11 cellular contexts compared by ENCODE assay signal in the genomic region with DNA sequence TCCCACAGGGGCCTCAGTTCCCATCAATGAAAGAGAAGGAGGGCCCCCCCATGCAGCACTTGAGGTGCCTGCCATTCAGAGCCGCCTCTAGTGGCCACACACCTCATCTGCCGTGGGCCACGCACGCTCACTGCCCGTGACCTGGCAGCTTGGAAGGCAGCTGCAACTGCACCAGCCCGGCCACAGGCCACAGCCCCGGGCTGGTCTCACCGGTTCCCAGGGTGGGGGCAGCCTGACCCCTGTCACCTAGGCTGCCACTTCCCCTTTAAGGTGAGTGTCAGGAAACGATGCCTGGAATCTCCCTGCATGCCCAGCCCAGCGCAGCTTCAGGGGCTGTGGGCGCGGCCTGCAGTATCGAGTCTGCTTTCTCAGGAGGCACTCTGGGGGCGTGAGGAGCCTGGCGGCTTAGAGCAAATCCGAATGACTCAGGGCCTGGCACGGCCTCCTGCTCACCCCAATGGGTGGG. TPM values are rescaled to one million over a fixed set of nuclear protein-coding genes. Genes with fewer than 3 reads are reported as not detected.
DNase-seq lines count a peak whose midpoint lies in the region; ATAC-seq lines count a peak whose summit lies in the region.
"Had no signal": no experiment of that assay in that cellular context is flagged by ENCODE, and none has a peak within 500 bp of the region (broad histone marks: within the 10 kb centered on the region; RNA-seq: fewer than 3 reads in every experiment).

No MANE protein-coding gene starts in this region.

- peak; percentile 26 for ATAC-seq in activated CD4-positive, alpha-beta T cell treated with anti-CD3 and anti-CD28 coated beads for 36 hours
- ATAC-seq in GM18867 (IDR thresholded peaks at IDR 0.05; ENCODE audit: unreplicated experiment), result no peak
- ATAC-seq: left colon had no signal

- H3K9me3 ChIP-seq in SJSA1 (replicated peaks), result no peaks in the 10 kb centered on the region
- H3K9me3 ChIP-seq: BLaER1 had no signal

- intact Hi-C loops in activated CD4-positive, alpha-beta T cell treated with anti-CD3 and anti-CD28 coated beads for 36 hours (cut with DNase I, micrococcal nuclease), result no loop called here

- H3K9me3 Mint-ChIP-seq in activated CD4-positive, alpha-beta T cell treated with anti-CD3 and anti-CD28 coated beads for 36 hours (ENCODE audit: low read depth), result no peaks in the 10 kb centered on the region

- no peaks in the 10 kb centered on the region for H3K36me3 ChIP-seq in SJSA1
- H3K36me3 ChIP-seq: BLaER1 had no signal

- H3K27ac Mint-ChIP-seq in activated CD4-positive, alpha-beta T cell treated with anti-CD3 and anti-CD28 coated beads for 36 hours, result no peak overlapping the region

- DNase-seq in activated CD4-positive, alpha-beta T cell treated with anti-CD3 and anti-CD28 coated beads for 36 hours, result peak; percentile 24
- DNase-seq in activated CD4-positive, alpha-beta T cell treated with anti-CD3 and anti-CD28 coated beads for 1 hour, result no peak
- peak; percentile 91 to 93 for DNase-seq in SJSA1 (ENCODE audit: low read depth in 1 of 2, low spot score in 2 of 2)
- peak; percentile 86 for DNase-seq in iPS-NIHi11 (ENCODE audit: low spot score)
- DNase-seq in stimulated activated CD4-positive, alpha-beta T cell treated with anti-CD3 and anti-CD28 coated beads, TNF-alpha, amount 100 ng/mL, for 4 hours (ENCODE audit: low read depth in 3 of 3), result peak; percentile 9 to 37 (median 35)
- DNase-seq in hippocampal formation (lab: John Stamatoyannopoulos, UW), result no peak
- DNase-seq in ureter (ENCODE audit: low spot score), result no peak
- DNase-seq: left colon had no signal

- H3K27me3 Mint-ChIP-seq in activated CD4-positive, alpha-beta T cell treated with anti-CD3 and anti-CD28 coated beads for 36 hours, result no peaks in the 10 kb centered on the region

- peaks cover 42% of the 10 kb centered on the region for H3K4me1 ChIP-seq in SJSA1 (replicated peaks)

- CTCF ChIA-PET in activated CD4-positive, alpha-beta T cell treated with anti-CD3 and anti-CD28 coated beads for 36 hours (lab: Charles Lee), result no interaction called here

- POLR2A ChIA-PET in activated CD4-positive, alpha-beta T cell treated with anti-CD3 and anti-CD28 coated beads for 36 hours (lab: Charles Lee), result no interaction called here

- no peak overlapping the region for H3K4me3 Mint-ChIP-seq in activated CD4-positive, alpha-beta T cell treated with anti-CD3 and anti-CD28 coated beads for 36 hours

- H3K4me3 ChIP-seq in SJSA1, result no peak overlapping the region
- H3K4me3 ChIP-seq: BLaER1 had no signal

- no peaks in the 10 kb centered on the region for H3K36me3 Mint-ChIP-seq in activated CD4-positive, alpha-beta T cell treated with anti-CD3 and anti-CD28 coated beads for 36 hours (ENCODE audit: low read depth)

- peak overlapping the region; percentile 68 for H3K27ac ChIP-seq in SJSA1
- H3K27ac ChIP-seq: BLaER1 had no signal

- H3K27me3 ChIP-seq in SJSA1 (replicated peaks), result no peaks in the 10 kb centered on the region
- H3K27me3 ChIP-seq: BLaER1 had no signal

- no peaks in the 10 kb centered on the region for H3K4me1 Mint-ChIP-seq in activated CD4-positive, alpha-beta T cell treated with anti-CD3 and anti-CD28 coated beads for 36 hours

RNA-seq across cellular contexts. Expression of gene MAB21L4, which starts 2.6 kb away (rescaled TPM):
- not detected for total RNA-seq in activated CD4-positive, alpha-beta T cell treated with anti-CD3 and anti-CD28 coated beads for 36 hours
- 0.42 and 0.91 TPM in 2 replicates for total RNA-seq in SJSA1 (2014; rRNA removed; shearing (Covaris generic))
- 2.5 TPM for total RNA-seq in ureter
- total RNA-seq: SK-MEL-5 had no signal

RNA-seq across cellular contexts. Expression of gene CROCC2, which starts 12.7 kb away (rescaled TPM):
- not detected for total RNA-seq in activated CD4-positive, alpha-beta T cell treated with anti-CD3 and anti-CD28 coated beads for 36 hours
- total RNA-seq in SJSA1 (2014; rRNA removed; shearing (Covaris generic)), result not detected in 2 replicates
- total RNA-seq in ureter, result 0.23 TPM
- total RNA-seq: SK-MEL-5 had no signal

RNA-seq across cellular contexts. Expression of gene AGXT, which starts 24.8 kb away (rescaled TPM):
- not detected for total RNA-seq in activated CD4-positive, alpha-beta T cell treated with anti-CD3 and anti-CD28 coated beads for 36 hours
- total RNA-seq in SJSA1 (2014; rRNA removed; shearing (Covaris generic)), result 0.26 TPM in 1 of 2 replicates, not detected in the other
- 0.31 TPM for total RNA-seq in ureter

Comparison
In these comparisons a context has a peak if more than half of its experiments do, and no peak if none do; other contexts are left out.
1. DNase-seq: peak in activated CD4-positive, alpha-beta T cell treated with anti-CD3 and anti-CD28 coated beads for 36 hours (single experiment), SJSA1 (2 of 2), iPS-NIHi11 (single experiment) and stimulated activated CD4-positive, alpha-beta T cell treated with anti-CD3 and anti-CD28 coated beads, TNF-alpha, amount 100 ng/mL, for 4 hours (3 of 3); none in activated CD4-positive, alpha-beta T cell treated with anti-CD3 and anti-CD28 coated beads for 1 hour (single experiment), hippocampal formation (0 of 2) and ureter (single experiment).